ENCODE assay signal across 10 cellular contexts in the genomic region with DNA sequence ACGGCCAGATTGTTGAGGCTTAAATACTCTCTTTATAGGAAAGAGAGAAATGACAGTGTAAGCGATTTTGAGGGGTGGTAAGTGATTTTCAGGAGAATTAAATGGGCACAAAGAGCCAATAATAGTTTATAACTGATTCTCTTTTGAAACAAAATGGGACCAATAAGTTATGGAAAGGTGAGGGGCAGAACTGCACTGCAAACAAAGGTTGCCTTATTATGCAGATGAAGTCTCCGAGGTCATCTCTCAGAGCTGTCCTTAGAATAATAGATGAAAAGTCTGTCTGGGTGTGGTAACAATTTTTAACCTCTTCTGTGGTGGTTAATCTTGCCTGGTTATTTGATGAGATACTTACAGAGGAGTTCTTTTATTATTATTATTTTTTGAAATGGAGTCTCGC. TPM values are rescaled to one million over a fixed set of nuclear protein-coding genes. Genes with fewer than 3 reads are reported as not detected.
"Had no signal": no experiment of that assay in that cellular context is flagged by ENCODE, and none has a peak within 500 bp of the region (broad histone marks: within the 10 kb centered on the region; RNA-seq: fewer than 3 reads in every experiment).

No MANE protein-coding gene starts in this region.

- H3K4me3 ChIP-seq: GM23248, GM23338, HAP-1 had no signal

- H3K4me1 Mint-ChIP-seq: GM23338 had no signal

- DNase-seq: GM23248, GOT3, H7, H9, HCEC 1CT, HFFc6 had no signal

- H3K4me3 Mint-ChIP-seq: GM23338, H9, HFFc6 had no signal

- H3K9me3 ChIP-seq: HAP-1 had no signal

- H3K4me1 ChIP-seq: HAP-1 had no signal

- H3K9ac ChIP-seq: GM23248 had no signal

- H3K36me3 ChIP-seq: HAP-1 had no signal

- H3K27ac ChIP-seq: GM23248 had no signal

- H3K27ac Mint-ChIP-seq: GM23338, H9, HFFc6 had no signal

RNA-seq across cellular contexts. Expression of a gene that starts 14.7 kb away (rescaled TPM):
- total RNA-seq: GM23248, GM23338, H1, H4, H9, HFFc6 had no signal
- polyA plus RNA-seq: GM23248, GM23338, H1 had no signal
